ENCODE assay signal across 8 cellular contexts in genomic region chr1:45493116-45493697, GRCh38. TPM values are rescaled to one million over a fixed set of nuclear protein-coding genes. Genes with fewer than 3 reads are reported as not detected.
DNase-seq lines count a peak whose midpoint lies in the region; ATAC-seq and TF ChIP-seq lines count a peak whose summit lies in the region.

No MANE protein-coding gene starts in this region.

- no peak overlapping the region for H3K9ac ChIP-seq in Karpas-422 (ENCODE audit: low read length)

- H3K27ac ChIP-seq in Karpas-422 (ENCODE audit: low read length) = no peak overlapping the region
- H3K27ac ChIP-seq in RWPE2 (ENCODE audit: poor library complexity, severe bottlenecking) = no peak overlapping the region
- H3K27ac ChIP-seq in ascending aorta = no peak overlapping the region

- H3K9me3 ChIP-seq in Karpas-422 (ENCODE audit: low read length) = no peaks in the 10 kb centered on the region
- no peaks in the 10 kb centered on the region for H3K9me3 ChIP-seq in RWPE2 (ENCODE audit: severe bottlenecking)
- H3K9me3 ChIP-seq in ascending aorta = no peaks in the 10 kb centered on the region

- H2AFZ ChIP-seq in Karpas-422 (ENCODE audit: low read length) = no peak overlapping the region

- intact Hi-C loops in ascending aorta (cut with DNase I) = loop anchor here (10.0 kb wide), 3 partner anchors 312 to 688 kb away; partner anchors contain the start of genes BTBD19, DYNLT4, MAST2 and PIK3R3

- peak; percentile 45 to 77 (median 59) for DNase-seq in NCI-H1417 (lab: John Stamatoyannopoulos, UW)
- no peak for DNase-seq in NCI-H1417 treated with DMSO at 0.1 percent for 48 hours (lab: John Stamatoyannopoulos, UW)
- DNase-seq in Karpas-422 = peak; percentile 79
- no peak for DNase-seq in RWPE2 (ENCODE audit: low spot score)
- peak in 1 of 2 donors; percentile 70 for DNase-seq in ascending aorta (ENCODE audit: low spot score in 2 of 2)
- DNase-seq in iris pigment epithelial cell (ENCODE audit: low read depth) = peak; percentile 60
- peak; percentile 14 for DNase-seq in stimulated activated CD8-positive, alpha-beta memory T cell treated with anti-CD3 and anti-CD28 coated beads, Interleukin-15, amount 100 ng/mL, for 1 hour (ENCODE audit: low read depth)

- H4K20me1 ChIP-seq in Karpas-422 (ENCODE audit: insufficient read depth, low read depth, low read length) = no peaks in the 10 kb centered on the region

- H3K4me1 ChIP-seq in Karpas-422 (ENCODE audit: low read length) = peaks cover 19% of the 10 kb centered on the region
- no peaks in the 10 kb centered on the region for H3K4me1 ChIP-seq in RWPE2 (ENCODE audit: insufficient read depth, poor library complexity, severe bottlenecking)
- H3K4me1 ChIP-seq in ascending aorta = peaks cover 3 to 9% of the 10 kb centered on the region in 2 donors

- no peak for ATAC-seq in RWPE2 (ENCODE audit: low read depth)
- ATAC-seq in HG03045 (IDR thresholded peaks at IDR 0.05; ENCODE audit: unreplicated experiment) = no peak

- H3K79me2 ChIP-seq in Karpas-422 (ENCODE audit: low read length) = no peaks in the 10 kb centered on the region

- no peaks in the 10 kb centered on the region for H3K27me3 ChIP-seq in Karpas-422 (ENCODE audit: low read length)
- H3K27me3 ChIP-seq in RWPE2 (ENCODE audit: insufficient read depth, poor library complexity, severe bottlenecking) = no peaks in the 10 kb centered on the region
- no peaks in the 10 kb centered on the region for H3K27me3 ChIP-seq in ascending aorta

- no peak overlapping the region for H3K4me3 ChIP-seq in Karpas-422 (ENCODE audit: low read length)
- no peak overlapping the region for H3K4me3 ChIP-seq in RWPE2 (ENCODE audit: severe bottlenecking)
- H3K4me3 ChIP-seq in ascending aorta = no peak overlapping the region

- H3K36me3 ChIP-seq in Karpas-422 (ENCODE audit: insufficient read depth, low read length) (no peaks in the 10 kb centered on the region), RWPE2 (ENCODE audit: low read depth) (no peaks in the 10 kb centered on the region), ascending aorta (no peaks in the 10 kb centered on the region)

- H3K9me2 ChIP-seq in Karpas-422 (replicated peaks; ENCODE audit: insufficient read depth, low read length) = no peaks in the 10 kb centered on the region

- peak; percentile 82 for TF ChIP-seq CTCF in RWPE2 (IDR thresholded peaks at IDR 0.05; ENCODE audit: poor library complexity, severe bottlenecking)
- TF ChIP-seq CTCF in ascending aorta (IDR thresholded peaks at IDR 0.05) = peak in 2 of 3 experiments; percentile 50 to 66

- no peak overlapping the region for H3K4me2 ChIP-seq in Karpas-422 (ENCODE audit: low read depth, low read length, poor library complexity, severe bottlenecking)

RNA-seq across cellular contexts. Expression of gene TESK2, which starts 2.2 kb away (rescaled TPM):
- total RNA-seq in Karpas-422 (2014; rRNA removed; shearing (Covaris generic); ENCODE audit: low replicate concordance) = 1.3 and 1.5 TPM in 2 replicates
- 0.32 TPM for total RNA-seq in ascending aorta

RNA-seq across cellular contexts. Expression of gene CCDC163, which starts 6.7 kb away (rescaled TPM):
- 5.8 and 9.0 TPM in 2 replicates for total RNA-seq in Karpas-422 (2014; rRNA removed; shearing (Covaris generic); ENCODE audit: low replicate concordance)
- not detected for total RNA-seq in ascending aorta

RNA-seq across cellular contexts. Expression of gene MMACHC, which starts 6.9 kb away (rescaled TPM):
- total RNA-seq in Karpas-422 (2014; rRNA removed; shearing (Covaris generic); ENCODE audit: low replicate concordance) = 5.5 and 13.8 TPM in 2 replicates
- total RNA-seq in ascending aorta = 3.6 TPM

RNA-seq across cellular contexts. Expression of gene PRDX1, which starts 28.5 kb away (rescaled TPM):
- total RNA-seq in Karpas-422 (2014; rRNA removed; shearing (Covaris generic); ENCODE audit: low replicate concordance) = 289 and 397 TPM in 2 replicates
- total RNA-seq in ascending aorta = 245 TPM

RNA-seq across cellular contexts. Expression of gene AKR1A1, which starts 57.4 kb away (rescaled TPM):
- total RNA-seq in Karpas-422 (2014; rRNA removed; shearing (Covaris generic); ENCODE audit: low replicate concordance) = 79.0 and 120 TPM in 2 replicates
- total RNA-seq in ascending aorta = 77.5 TPM

Comparison
In these comparisons a context has a peak if more than half of its experiments do, and no peak if none do; other contexts are left out.
1. DNase-seq: peak in NCI-H1417 (3 of 3), Karpas-422 (single experiment), iris pigment epithelial cell (single experiment) and stimulated activated CD8-positive, alpha-beta memory T cell treated with anti-CD3 and anti-CD28 coated beads, Interleukin-15, amount 100 ng/mL, for 1 hour (single experiment); none in NCI-H1417 treated with DMSO at 0.1 percent for 48 hours (single experiment) and RWPE2 (single experiment).